In the genomic region with DNA sequence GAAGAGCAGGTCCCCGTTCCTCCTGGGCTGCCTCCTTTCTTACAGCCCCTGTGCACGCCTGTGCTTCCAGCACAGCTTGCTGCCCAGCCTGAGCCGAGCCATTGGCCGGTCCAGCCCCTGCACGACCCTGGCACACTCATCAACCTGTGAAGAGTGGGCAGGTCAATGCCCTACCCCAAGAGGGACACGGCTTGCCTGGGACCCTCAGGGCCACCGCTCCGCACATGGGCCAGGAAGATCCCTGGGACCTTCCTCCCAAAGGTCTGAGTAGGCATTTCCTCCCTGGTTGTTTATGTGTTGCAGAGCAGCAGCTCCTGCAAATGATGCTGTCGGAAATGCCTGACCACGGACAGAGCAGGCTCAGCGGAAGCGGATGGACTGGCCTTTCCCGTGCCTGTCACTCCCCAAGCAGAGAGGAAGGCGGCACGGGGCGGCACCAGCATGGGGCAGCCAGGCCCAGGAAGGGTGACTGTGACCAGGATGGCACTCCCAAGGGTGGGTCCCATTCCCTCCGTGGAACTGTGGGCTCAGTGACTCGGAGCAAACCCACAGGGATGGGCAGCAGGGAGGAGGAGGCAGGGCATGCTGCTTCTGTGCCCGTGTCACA, we compare ENCODE assay signal across 1 cellular context.
TF ChIP-seq lines count a peak whose summit lies in the region.

No MANE protein-coding gene starts in this region.

TF ChIP-seq in SK-N-SH treated with all-trans-retinoic acid at 6 μM for 48 hours, 23 proteins besides CTCF, POLR2A, EP300 and RAD21 (continued from another document):
- TF ChIP-seq, protein P1, sequence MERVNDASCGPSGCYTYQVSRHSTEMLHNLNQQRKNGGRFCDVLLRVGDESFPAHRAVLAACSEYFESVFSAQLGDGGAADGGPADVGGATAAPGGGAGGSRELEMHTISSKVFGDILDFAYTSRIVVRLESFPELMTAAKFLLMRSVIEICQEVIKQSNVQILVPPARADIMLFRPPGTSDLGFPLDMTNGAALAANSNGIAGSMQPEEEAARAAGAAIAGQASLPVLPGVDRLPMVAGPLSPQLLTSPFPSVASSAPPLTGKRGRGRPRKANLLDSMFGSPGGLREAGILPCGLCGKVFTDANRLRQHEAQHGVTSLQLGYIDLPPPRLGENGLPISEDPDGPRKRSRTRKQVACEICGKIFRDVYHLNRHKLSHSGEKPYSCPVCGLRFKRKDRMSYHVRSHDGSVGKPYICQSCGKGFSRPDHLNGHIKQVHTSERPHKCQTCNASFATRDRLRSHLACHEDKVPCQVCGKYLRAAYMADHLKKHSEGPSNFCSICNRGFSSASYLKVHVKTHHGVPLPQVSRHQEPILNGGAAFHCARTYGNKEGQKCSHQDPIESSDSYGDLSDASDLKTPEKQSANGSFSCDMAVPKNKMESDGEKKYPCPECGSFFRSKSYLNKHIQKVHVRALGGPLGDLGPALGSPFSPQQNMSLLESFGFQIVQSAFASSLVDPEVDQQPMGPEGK (CRISPR knock-in tag; IDR thresholded peaks at IDR 0.05; ENCODE audit: borderline replicate concordance) = no peak
- no peak for TF ChIP-seq ZNF8 (CRISPR knock-in tag; IDR thresholded peaks at IDR 0.05)
- TF ChIP-seq ZC3H10 (CRISPR knock-in tag; IDR thresholded peaks at IDR 0.05) = no peak
- no peak for TF ChIP-seq SNAI2 (CRISPR knock-in tag; IDR thresholded peaks at IDR 0.05)
